In the genomic region with DNA sequence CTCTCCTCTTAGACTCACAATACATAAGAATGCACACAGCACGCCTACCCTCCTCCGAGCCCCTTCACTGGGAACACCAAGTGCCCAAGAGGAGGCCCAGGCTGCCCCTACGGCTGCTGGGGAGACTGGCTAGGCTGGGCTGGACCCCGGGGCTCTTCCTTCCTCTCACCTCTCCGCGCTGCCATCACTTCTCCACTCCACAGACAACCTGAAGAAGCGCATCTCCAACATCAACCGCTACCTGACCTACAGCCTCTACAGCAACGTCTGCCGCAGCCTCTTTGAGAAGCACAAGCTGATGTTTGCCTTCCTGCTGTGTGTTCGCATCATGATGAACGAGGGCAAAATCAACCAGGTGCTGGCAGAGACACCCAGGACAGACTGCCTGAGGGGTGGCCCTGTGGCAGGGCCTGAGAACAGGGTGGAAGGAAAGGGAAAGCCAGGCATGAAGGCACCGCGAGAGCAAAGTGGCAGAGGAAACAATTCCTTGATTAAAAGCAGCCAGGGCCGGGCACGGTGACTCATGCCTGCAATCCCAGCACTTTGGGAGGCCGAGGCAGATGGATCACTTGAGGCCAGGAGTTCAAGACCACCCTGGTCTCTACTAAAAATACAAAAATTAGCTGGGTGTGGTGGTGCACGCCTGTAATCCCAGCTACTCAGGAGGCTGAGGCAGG, we compare ENCODE assay signal across 16 cellular contexts. TPM values are rescaled to one million over a fixed set of nuclear protein-coding genes. Genes with fewer than 3 reads are reported as not detected.
A peak's percentile ranks its signal among the peaks of the same experiment; 100 is the strongest.
DNase-seq lines count a peak whose midpoint lies in the region; ATAC-seq and TF ChIP-seq lines count a peak whose summit lies in the region.
"Had no signal": no experiment of that assay in that cellular context is flagged by ENCODE, and none has a peak within 500 bp of the region (broad histone marks: within the 10 kb centered on the region; RNA-seq: fewer than 3 reads in every experiment).

No MANE protein-coding gene starts in this region.

- WGBS in right cardiac atrium = 91% methylated on average over 18 of the region's 18 CpGs
- 90 to 93% methylated on average over 18 of the region's 18 CpGs for WGBS in heart right ventricle, 2 donors
- 89 to 96% (median 92%) methylated on average over 18 of the region's 18 CpGs for WGBS in spleen, 5 donors

- intact Hi-C loops in right cardiac atrium (cut with DNase I) (no loop called here), heart right ventricle (cut with DNase I) (no loop called here), lower lobe of right lung (cut with DNase I) (no loop called here), spleen (cut with DNase I; ENCODE audit: low total_unique reads) (no loop called here), gastrocnemius medialis (cut with DNase I; ENCODE audit: low total_unique reads) (no loop called here)

- in situ Hi-C loops in gastrocnemius medialis (cut with MboI; ENCODE audit: low sequenced_read_pairs in 4 of 4) = no loop called here

- ATAC-seq in right cardiac atrium (no peak), heart right ventricle (no peak), lower lobe of right lung (no peak), gastrocnemius medialis (no peak), HG03378 (IDR thresholded peaks at IDR 0.05; ENCODE audit: unreplicated experiment) (no peak)
- ATAC-seq: CD8-positive, alpha-beta T cell had no signal

- TF ChIP-seq CTCF in heart right ventricle (IDR thresholded peaks at IDR 0.05) (no peak), lower lobe of right lung (IDR thresholded peaks at IDR 0.05) (no peak), spleen (IDR thresholded peaks at IDR 0.05 in 8 of 11, conservative IDR thresholded peaks at IDR 0.05 in 3 of 11) (no peak), gastrocnemius medialis (IDR thresholded peaks at IDR 0.05 in 4 of 5, conservative IDR thresholded peaks at IDR 0.05 in 1 of 5) (no peak)

- H3K9me3 ChIP-seq in right cardiac atrium (ENCODE audit: control insufficient read depth, low read length) = no peaks in the 10 kb centered on the region
- no peaks in the 10 kb centered on the region for H3K9me3 ChIP-seq in heart right ventricle
- no peaks in the 10 kb centered on the region for H3K9me3 ChIP-seq in lower lobe of right lung
- no peaks in the 10 kb centered on the region for H3K9me3 ChIP-seq in spleen
- no peaks in the 10 kb centered on the region for H3K9me3 ChIP-seq in gastrocnemius medialis
- H3K9me3 ChIP-seq: BLaER1, Peyer's patch had no signal

- H3K27ac ChIP-seq in right cardiac atrium (ENCODE audit: low read length) = no peak overlapping the region
- H3K27ac ChIP-seq in heart right ventricle = no peak overlapping the region
- no peak overlapping the region for H3K27ac ChIP-seq in lower lobe of right lung
- no peak overlapping the region for H3K27ac ChIP-seq in spleen
- no peak overlapping the region for H3K27ac ChIP-seq in gastrocnemius medialis
- H3K27ac ChIP-seq: BLaER1, Peyer's patch had no signal

- H3K4me1 ChIP-seq in right cardiac atrium (ENCODE audit: control insufficient read depth, insufficient read depth, low read length) (no peaks in the 10 kb centered on the region), heart right ventricle (no peaks in the 10 kb centered on the region), lower lobe of right lung (no peaks in the 10 kb centered on the region), spleen (no peaks in the 10 kb centered on the region), gastrocnemius medialis (no peaks in the 10 kb centered on the region)
- H3K4me1 ChIP-seq: BLaER1, Peyer's patch had no signal

- H3K4me3 ChIP-seq in right cardiac atrium (ENCODE audit: low read length) (no peak overlapping the region), heart right ventricle (no peak overlapping the region), lower lobe of right lung (no peak overlapping the region), spleen (no peak overlapping the region), gastrocnemius medialis (no peak overlapping the region)
- H3K4me3 ChIP-seq: BLaER1, Peyer's patch had no signal

- no peak for TF ChIP-seq POLR2A in spleen (IDR thresholded peaks at IDR 0.05)
- TF ChIP-seq POLR2A in gastrocnemius medialis (IDR thresholded peaks at IDR 0.05) = no peak

- H3K36me3 ChIP-seq in heart right ventricle (peaks cover 0 to 73% (median 13%) of the 10 kb centered on the region in 9 donors), lower lobe of right lung (peaks cover 37% of the 10 kb centered on the region), spleen (peaks cover 0 to 95% (median 39%) of the 10 kb centered on the region in 6 donors), gastrocnemius medialis (peaks cover 0 to 13% of the 10 kb centered on the region in 2 donors)

- DNase-seq in right cardiac atrium = peak in 2 of 3 donors; percentile 32 to 33
- DNase-seq in heart right ventricle = no peak
- peak; percentile 19 for DNase-seq in NCI-H345 (lab: John Stamatoyannopoulos, UW)
- peak; percentile 20 for DNase-seq in lower lobe of right lung
- DNase-seq in spleen = peak; percentile 64
- no peak for DNase-seq in SK-N-DZ (ENCODE audit: low spot score)
- no peak for DNase-seq in gastrocnemius medialis
- DNase-seq: CD8-positive, alpha-beta T cell; H9; NCI-H1436 treated with DMSO at 0.1 percent for 48 hours; NCI-H524 treated with DMSO at 0.1 percent for 48 hours; SIG-M5 had no signal

- H3K27me3 ChIP-seq in right cardiac atrium (ENCODE audit: control insufficient read depth, insufficient read depth) (no peaks in the 10 kb centered on the region), heart right ventricle (no peaks in the 10 kb centered on the region), lower lobe of right lung (ENCODE audit: low read depth) (no peaks in the 10 kb centered on the region), spleen (replicated peaks in 1 of 7) (no peaks in the 10 kb centered on the region), gastrocnemius medialis (no peaks in the 10 kb centered on the region)
- H3K27me3 ChIP-seq: BLaER1, Peyer's patch had no signal

RNA-seq across cellular contexts. Expression of gene BAP1, which starts 16.5 kb away (rescaled TPM):
- total RNA-seq in right cardiac atrium = 10 to 100 TPM; 48.4 to 59.1 (median 55.9) TPM
- polyA plus RNA-seq in right cardiac atrium = 43.0 TPM
- total RNA-seq in heart right ventricle = 10 to 100 TPM; 37.1 to 58.2 (median 46.1) TPM
- polyA plus RNA-seq in heart right ventricle = 10 to 100 TPM; 50.6 to 51.6 TPM
- 61.9 TPM for total RNA-seq in lower lobe of right lung
- total RNA-seq in spleen = 10 to 100 TPM; 68.1 to 82.8 (median 72.8) TPM
- polyA plus RNA-seq in spleen = 10 to 100 TPM; 44.4 to 73.7 (median 72.8) TPM
- 102 and 136 TPM in 2 replicates for polyA plus RNA-seq in SK-N-DZ (2014; cell fraction: cytosol; rRNA removed)
- polyA plus RNA-seq in SK-N-DZ (2014; cell fraction: nucleus; rRNA removed) = 158 and 180 TPM in 2 replicates
- 10 to 100 TPM; 69.8 to 88.2 (median 76.5) TPM for total RNA-seq in gastrocnemius medialis

RNA-seq across cellular contexts. Expression of gene PHF7, which starts 17.2 kb away (rescaled TPM):
- total RNA-seq in right cardiac atrium = 10 to 100 TPM; 15.9 to 28.5 (median 18.3) TPM
- polyA plus RNA-seq in right cardiac atrium = 10.9 TPM
- 10 to 100 TPM; 11.5 to 26.3 (median 22.4) TPM for total RNA-seq in heart right ventricle
- polyA plus RNA-seq in heart right ventricle = 1 to 10 TPM; 1.9 to 6.0 TPM
- 7.7 TPM for total RNA-seq in lower lobe of right lung
- 10 to 100 TPM in 1 of 7 donors, 1 to 10 TPM in 6; 4.4 to 14.2 (median 8.6) TPM for total RNA-seq in spleen
- polyA plus RNA-seq in spleen = 1 to 10 TPM; 4.6 to 7.3 (median 4.8) TPM
- 10.7 and 14.5 TPM in 2 replicates for polyA plus RNA-seq in SK-N-DZ (2014; cell fraction: cytosol; rRNA removed)
- polyA plus RNA-seq in SK-N-DZ (2014; cell fraction: nucleus; rRNA removed) = 17.0 and 33.1 TPM in 2 replicates
- total RNA-seq in gastrocnemius medialis = 10 to 100 TPM in 1 of 4 donors, 1 to 10 TPM in 3; 3.1 to 11.4 (median 6.8) TPM

RNA-seq across cellular contexts. Expression of gene SEMA3G, which starts 51.6 kb away (rescaled TPM):
- total RNA-seq in right cardiac atrium (10 to 100 TPM in 1 of 4 donors, 1 to 10 TPM in 3; 4.7 to 13.1 (median 8.3) TPM), heart right ventricle (10 to 100 TPM in 9 of 10 donors, 1 to 10 TPM in 1; 8.3 to 17.8 (median 16.2) TPM), lower lobe of right lung (23.6 TPM), spleen (10 to 100 TPM in 5 of 7 donors, 1 to 10 TPM in 2; 7.9 to 20.2 (median 10.8) TPM), gastrocnemius medialis (10 to 100 TPM in 3 of 4 donors, 1 to 10 TPM in 1; 3.8 to 20.3 (median 13.1) TPM)
- polyA plus RNA-seq in right cardiac atrium (11.2 TPM), heart right ventricle (10 to 100 TPM; 12.1 to 13.1 TPM), spleen (1 to 10 TPM; 1.0 to 7.8 (median 3.5) TPM)
- polyA plus RNA-seq in SK-N-DZ (2014; cell fraction: cytosol; rRNA removed) = 0.24 and 1.3 TPM in 2 replicates
- polyA plus RNA-seq in SK-N-DZ (2014; cell fraction: nucleus; rRNA removed) = 0.39 and 2.1 TPM in 2 replicates
- total RNA-seq: A673 had no signal

Comparison
In these comparisons a context has a peak if more than half of its experiments do, and no peak if none do; other contexts are left out.
1. DNase-seq: peak in right cardiac atrium (2 of 3), NCI-H345 (single experiment), lower lobe of right lung (single experiment) and spleen (single experiment); none in heart right ventricle (0 of 2), SK-N-DZ (single experiment) and gastrocnemius medialis (0 of 2).